In the genomic region with DNA sequence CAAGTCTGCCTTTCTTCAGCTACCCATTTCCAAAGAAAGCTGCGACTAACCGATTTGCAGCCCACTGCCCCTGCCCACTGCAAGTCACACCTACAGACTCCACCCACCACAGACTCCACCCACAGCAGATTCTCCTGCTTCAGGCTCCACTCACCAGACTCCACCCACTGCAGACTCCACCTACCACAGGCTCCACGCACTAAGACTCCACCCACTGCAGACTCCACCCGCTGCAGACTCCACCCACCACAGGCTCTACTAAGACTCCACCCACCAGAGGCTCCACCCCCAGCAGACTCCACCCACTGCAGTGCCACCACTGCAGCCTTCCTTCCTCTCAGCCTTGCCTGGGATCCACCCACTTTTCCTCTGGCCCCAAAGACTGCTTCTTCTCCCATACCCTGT, we compare ENCODE assay signal across 8 cellular contexts. TPM values are rescaled to one million over a fixed set of nuclear protein-coding genes. Genes with fewer than 3 reads are reported as not detected.
A peak's percentile ranks its signal among the peaks of the same experiment; 100 is the strongest.
DNase-seq lines count a peak whose midpoint lies in the region; ATAC-seq and TF ChIP-seq lines count a peak whose summit lies in the region.

No MANE protein-coding gene starts in this region.

- H3K36me3 Mint-ChIP-seq in T-helper 17 cell (ENCODE audit: low read depth) = no peaks in the 10 kb centered on the region

- DNase-seq in CMK (ENCODE audit: low read depth) (peak; percentile 80), T-helper 17 cell (no peak), fibroblast of mammary gland (ENCODE audit: low read depth) (peak; percentile 44)
- peak; percentile 5 to 8 for DNase-seq in stimulated activated CD4-positive, alpha-beta T cell treated with anti-CD3 and anti-CD28 coated beads, Interleukin-1b, Interleukin-23, amount 100 ng/mL, for 4 hours (ENCODE audit: low read depth in 2 of 2)

- no peaks in the 10 kb centered on the region for H3K4me1 ChIP-seq in HEK293 (ENCODE audit: control insufficient read depth, insufficient read depth, low read length)

- H3K4me3 ChIP-seq in HEK293 (ENCODE audit: low read depth, low read length) (no peak overlapping the region), fibroblast of mammary gland (ENCODE audit: control insufficient read depth, low read depth, low read length) (no peak overlapping the region)

- TF ChIP-seq CTCF in HEK293 (tag by site-specific recombination; IDR thresholded peaks at IDR 0.05) (no peak), fibroblast of mammary gland (conservative IDR thresholded peaks at IDR 0.05; ENCODE audit: control insufficient read depth, insufficient read depth, low read depth, low read length) (no peak)

- H3K27me3 Mint-ChIP-seq in T-helper 17 cell = no peaks in the 10 kb centered on the region

- ATAC-seq in T-helper 17 cell (peak; percentile 79), GM19328 (IDR thresholded peaks at IDR 0.05; ENCODE audit: unreplicated experiment) (no peak), GM21526 (IDR thresholded peaks at IDR 0.05; ENCODE audit: low FRiP score, unreplicated experiment) (no peak), HG02840 (IDR thresholded peaks at IDR 0.05; ENCODE audit: low FRiP score, unreplicated experiment) (no peak)

- H3K9me3 ChIP-seq in HEK293 (ENCODE audit: control insufficient read depth, insufficient read depth, low read depth, low read length) (no peaks in the 10 kb centered on the region), T-helper 17 cell (ENCODE audit: control insufficient read depth, low read length, poor library complexity, severe bottlenecking) (no peaks in the 10 kb centered on the region)

- no peak overlapping the region for H3K4me3 Mint-ChIP-seq in T-helper 17 cell

- CTCF ChIA-PET in HEK293 (lab: Yijun Ruan, JAX) = interaction anchor here (0.5 kb wide), 1 partner anchor 49 kb away, joined by 3 read pairs; no protein-coding TSS in a partner anchor

- H3K27ac Mint-ChIP-seq in T-helper 17 cell = peak overlapping the region; percentile 9

- no peaks in the 10 kb centered on the region for H3K36me3 ChIP-seq in HEK293 (ENCODE audit: control insufficient read depth in 2 of 2, insufficient read depth in 1 of 2, low read length in 2 of 2)

- peaks cover 14% of the 10 kb centered on the region for H3K4me1 Mint-ChIP-seq in T-helper 17 cell

- H3K27ac ChIP-seq in HEK293 (ENCODE audit: extremely low read depth, low read depth, low read length) = no peak overlapping the region

- POLR2A ChIA-PET in HEK293 (lab: Yijun Ruan, JAX) = no interaction called here

TF ChIP-seq in HEK293, 187 proteins besides CTCF, POLR2A, EP300 and RAD21:
- TF ChIP-seq KLF1 (tag by site-specific recombination; IDR thresholded peaks at IDR 0.05) (peak; percentile 40; the same call in 1 of the 2 replicates), ZNF514 (tag by site-specific recombination; IDR thresholded peaks at IDR 0.05) (no peak), SP7 (tag by site-specific recombination; IDR thresholded peaks at IDR 0.05) (no peak), KLF9 (tag by site-specific recombination; IDR thresholded peaks at IDR 0.05; ENCODE audit: low read depth) (peak; percentile 29; the same call in 1 of the 2 replicates), ZNF394 (tag by site-specific recombination; IDR thresholded peaks at IDR 0.05; ENCODE audit: borderline replicate concordance) (no peak), ZFHX2 (tag by site-specific recombination; conservative IDR thresholded peaks at IDR 0.05) (peak; percentile 99), YY1 (tag by site-specific recombination; IDR thresholded peaks at IDR 0.05) (no peak), ZNF555 (tag by site-specific recombination; conservative IDR thresholded peaks at IDR 0.05) (no peak), ZBTB20 (tag by site-specific recombination; IDR thresholded peaks at IDR 0.05) (no peak), EGR2 (tag by site-specific recombination; IDR thresholded peaks at IDR 0.05; ENCODE audit: low read depth) (peak; percentile 99), ZNF791 (tag by site-specific recombination; IDR thresholded peaks at IDR 0.05) (no peak), REPIN1 (tag by site-specific recombination; IDR thresholded peaks at IDR 0.05; ENCODE audit: low read depth) (no peak), ZSCAN30 (tag by site-specific recombination; IDR thresholded peaks at IDR 0.05) (no peak), SP2 (tag by site-specific recombination; IDR thresholded peaks at IDR 0.05) (peak; percentile 56), ZBTB17 (tag by site-specific recombination; IDR thresholded peaks at IDR 0.05) (peak; percentile 56), GLIS2 (tag by site-specific recombination; IDR thresholded peaks at IDR 0.05) (no peak), KLF8 (tag by site-specific recombination; IDR thresholded peaks at IDR 0.05) (peak; percentile 66; the same call in 1 of the 2 replicates), SP3 (tag by site-specific recombination; IDR thresholded peaks at IDR 0.05) (peak; percentile 85), TCF7L2 (IDR thresholded peaks at IDR 0.05; ENCODE audit: borderline replicate concordance, low read depth, low read length) (no peak)
- TF ChIP-seq, protein P1, sequence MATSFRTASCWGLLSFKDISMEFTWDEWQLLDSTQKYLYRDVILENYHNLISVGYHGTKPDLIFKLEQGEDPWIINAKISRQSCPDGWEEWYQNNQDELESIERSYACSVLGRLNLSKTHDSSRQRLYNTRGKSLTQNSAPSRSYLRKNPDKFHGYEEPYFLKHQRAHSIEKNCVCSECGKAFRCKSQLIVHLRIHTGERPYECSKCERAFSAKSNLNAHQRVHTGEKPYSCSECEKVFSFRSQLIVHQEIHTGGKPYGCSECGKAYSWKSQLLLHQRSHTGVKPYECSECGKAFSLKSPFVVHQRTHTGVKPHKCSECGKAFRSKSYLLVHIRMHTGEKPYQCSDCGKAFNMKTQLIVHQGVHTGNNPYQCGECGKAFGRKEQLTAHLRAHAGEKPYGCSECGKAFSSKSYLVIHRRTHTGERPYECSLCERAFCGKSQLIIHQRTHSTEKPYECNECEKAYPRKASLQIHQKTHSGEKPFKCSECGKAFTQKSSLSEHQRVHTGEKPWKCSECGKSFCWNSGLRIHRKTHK (tag by site-specific recombination; IDR thresholded peaks at IDR 0.05) = no peak
- TF ChIP-seq, protein P2, sequence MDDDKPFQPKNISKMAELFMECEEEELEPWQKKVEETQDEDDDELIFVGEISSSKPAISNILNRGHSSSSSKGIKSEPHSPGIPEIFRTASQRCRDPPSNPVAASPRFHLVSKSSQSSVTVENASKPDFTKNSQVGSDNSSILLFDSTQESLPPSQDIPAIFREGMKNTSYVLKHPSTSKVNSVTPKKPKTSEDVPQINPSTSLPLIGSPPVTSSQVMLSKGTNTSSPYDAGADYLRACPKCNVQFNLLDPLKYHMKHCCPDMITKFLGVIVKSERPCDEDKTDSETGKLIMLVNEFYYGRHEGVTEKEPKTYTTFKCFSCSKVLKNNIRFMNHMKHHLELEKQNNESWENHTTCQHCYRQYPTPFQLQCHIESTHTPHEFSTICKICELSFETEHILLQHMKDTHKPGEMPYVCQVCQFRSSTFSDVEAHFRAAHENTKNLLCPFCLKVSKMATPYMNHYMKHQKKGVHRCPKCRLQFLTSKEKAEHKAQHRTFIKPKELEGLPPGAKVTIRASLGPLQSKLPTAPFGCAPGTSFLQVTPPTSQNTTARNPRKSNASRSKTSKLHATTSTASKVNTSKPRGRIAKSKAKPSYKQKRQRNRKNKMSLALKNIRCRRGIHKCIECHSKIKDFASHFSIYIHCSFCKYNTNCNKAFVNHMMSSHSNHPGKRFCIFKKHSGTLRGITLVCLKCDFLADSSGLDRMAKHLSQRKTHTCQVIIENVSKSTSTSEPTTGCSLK (tag by site-specific recombination; IDR thresholded peaks at IDR 0.05) = no peak
- TF ChIP-seq, protein P3, sequence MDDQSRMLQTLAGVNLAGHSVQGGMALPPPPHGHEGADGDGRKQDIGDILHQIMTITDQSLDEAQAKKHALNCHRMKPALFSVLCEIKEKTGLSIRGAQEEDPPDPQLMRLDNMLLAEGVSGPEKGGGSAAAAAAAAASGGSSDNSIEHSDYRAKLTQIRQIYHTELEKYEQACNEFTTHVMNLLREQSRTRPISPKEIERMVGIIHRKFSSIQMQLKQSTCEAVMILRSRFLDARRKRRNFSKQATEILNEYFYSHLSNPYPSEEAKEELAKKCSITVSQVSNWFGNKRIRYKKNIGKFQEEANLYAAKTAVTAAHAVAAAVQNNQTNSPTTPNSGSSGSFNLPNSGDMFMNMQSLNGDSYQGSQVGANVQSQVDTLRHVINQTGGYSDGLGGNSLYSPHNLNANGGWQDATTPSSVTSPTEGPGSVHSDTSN (CRISPR knock-in tag; IDR thresholded peaks at IDR 0.05) = no peak
- TF ChIP-seq, protein P4, sequence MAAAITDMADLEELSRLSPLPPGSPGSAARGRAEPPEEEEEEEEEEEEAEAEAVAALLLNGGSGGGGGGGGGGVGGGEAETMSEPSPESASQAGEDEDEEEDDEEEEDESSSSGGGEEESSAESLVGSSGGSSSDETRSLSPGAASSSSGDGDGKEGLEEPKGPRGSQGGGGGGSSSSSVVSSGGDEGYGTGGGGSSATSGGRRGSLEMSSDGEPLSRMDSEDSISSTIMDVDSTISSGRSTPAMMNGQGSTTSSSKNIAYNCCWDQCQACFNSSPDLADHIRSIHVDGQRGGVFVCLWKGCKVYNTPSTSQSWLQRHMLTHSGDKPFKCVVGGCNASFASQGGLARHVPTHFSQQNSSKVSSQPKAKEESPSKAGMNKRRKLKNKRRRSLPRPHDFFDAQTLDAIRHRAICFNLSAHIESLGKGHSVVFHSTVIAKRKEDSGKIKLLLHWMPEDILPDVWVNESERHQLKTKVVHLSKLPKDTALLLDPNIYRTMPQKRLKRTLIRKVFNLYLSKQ (tag by site-specific recombination; IDR thresholded peaks at IDR 0.05; ENCODE audit: borderline replicate concordance) = no peak

RNA-seq across cellular contexts. Expression of a gene that starts 41.3 kb away (rescaled TPM):
- 1 to 10 TPM; 4.1 to 4.3 TPM for total RNA-seq in T-helper 17 cell

Comparison
In these comparisons a context has a peak if more than half of its experiments do, and no peak if none do; other contexts are left out.
1. DNase-seq: peak in CMK (single experiment), fibroblast of mammary gland (single experiment) and stimulated activated CD4-positive, alpha-beta T cell treated with anti-CD3 and anti-CD28 coated beads, Interleukin-1b, Interleukin-23, amount 100 ng/mL, for 4 hours (2 of 2); none in T-helper 17 cell (0 of 3).